In genomic region chr3:47288966-47289910, GRCh38 we compare ENCODE assay signal across 18 cellular contexts. TPM values are rescaled to one million over a fixed set of nuclear protein-coding genes. Genes with fewer than 3 reads are reported as not detected.
A peak's percentile ranks its signal among the peaks of the same experiment; 100 is the strongest.
DNase-seq lines count a peak whose midpoint lies in the region; ATAC-seq, FAIRE-seq and TF ChIP-seq lines count a peak whose summit lies in the region.
"Had no signal": no experiment of that assay in that cellular context is flagged by ENCODE, and none has a peak within 500 bp of the region (broad histone marks: within the 10 kb centered on the region; RNA-seq: fewer than 3 reads in every experiment).

No MANE protein-coding gene starts in this region.

- H3K36me3 Mint-ChIP-seq in nephron progenitor cell (ENCODE audit: low read depth) = peaks cover 19% of the 10 kb centered on the region
- peaks cover 17% of the 10 kb centered on the region for H3K36me3 Mint-ChIP-seq in activated CD8-positive, alpha-beta memory T cell treated with anti-CD3 and anti-CD28 coated beads, Interleukin-2, amount 10 ng/mL, durations not matched to agents 7 days and 5 days

- SMC1A ChIA-PET in GM12878 (lab: Charles Lee; ENCODE audit: uncharacterized antibody, unreplicated experiment) = interaction anchor here (0.9 to 6.8 kb wide), 7 partner anchors 10 to 92 kb away, joined by 3 to 68 read pairs (median 4); partner anchors contain the start of gene PTPN23

- no peak for TF ChIP-seq EP300 in GM12878 (IDR thresholded peaks at IDR 0.05; ENCODE audit: borderline replicate concordance in 1 of 2, control insufficient read depth in 1 of 2, low read depth in 2 of 2, low read length in 2 of 2)

- intact Hi-C loops in GM12878 (cut with micrococcal nuclease; ENCODE audit: unreplicated experiment) = loop anchor here (10.0 kb wide), 1 partner anchor 86 kb away; no protein-coding TSS in a partner anchor

- no peak for TF ChIP-seq POLR2A in GM12878 (IDR thresholded peaks at IDR 0.05; ENCODE audit: low read depth, low read length)

- H3K27ac Mint-ChIP-seq in nephron progenitor cell = peak overlapping the region; percentile 46
- H3K27ac Mint-ChIP-seq in activated CD8-positive, alpha-beta memory T cell treated with anti-CD3 and anti-CD28 coated beads, Interleukin-2, amount 10 ng/mL, durations not matched to agents 7 days and 5 days = no peak overlapping the region
- H3K27ac Mint-ChIP-seq: activated CD8-positive, alpha-beta T cell treated with anti-CD3 and anti-CD28 coated beads for 36 hours; mesothelial cell of epicardium had no signal

- no peak overlapping the region for H3K4me3 ChIP-seq in GM12878
- H3K4me3 ChIP-seq: vagina had no signal

- no peak for ATAC-seq in GM12878
- no peak for ATAC-seq in HG03521 (IDR thresholded peaks at IDR 0.05; ENCODE audit: unreplicated experiment)
- no peak for ATAC-seq in activated CD8-positive, alpha-beta memory T cell treated with anti-CD3 and anti-CD28 coated beads, Interleukin-2, amount 10 ng/mL, durations not matched to agents 7 days and 5 days
- ATAC-seq: activated CD8-positive, alpha-beta T cell treated with anti-CD3 and anti-CD28 coated beads for 36 hours; activated naive CD4-positive, alpha-beta T cell treated with anti-CD3 and anti-CD28 coated beads, Interleukin-2, amount 50 U/mL, for 72 hours had no signal

- no peaks in the 10 kb centered on the region for H3K27me3 ChIP-seq in GM12878 (replicated peaks in 1 of 2; ENCODE audit: control insufficient read depth in 2 of 2, insufficient read depth in 2 of 2, low read length in 1 of 2)
- H3K27me3 ChIP-seq: vagina had no signal

- 77% methylated on average over 6 of the region's 6 CpGs for WGBS in GM12878 (ENCODE audit: insufficient coverage, insufficient replicate concordance, low lambda C conversion rate, missing lambda C conversion rate)

- no peak overlapping the region for H2AFZ ChIP-seq in GM12878 (ENCODE audit: control insufficient read depth, low read depth, low read length)

- CTCF ChIA-PET in GM12878 (lab: Yijun Ruan, JAX) = interaction anchor here (0.7 to 1.3 kb wide), 4 partner anchors 31 to 125 kb away, joined by 3 to 5 read pairs (median 3); partner anchors contain the start of gene SETD2
- CTCF ChIA-PET in activated CD8-positive, alpha-beta memory T cell treated with anti-CD3 and anti-CD28 coated beads, Interleukin-2, amount 10 ng/mL, durations not matched to agents 7 days and 5 days (lab: Charles Lee) = interaction anchor here (1.2 to 1.6 kb wide), 2 partner anchors 19 to 35 kb away, joined by 3 to 4 read pairs; no protein-coding TSS in a partner anchor

- no peaks in the 10 kb centered on the region for H3K9me3 Mint-ChIP-seq in nephron progenitor cell
- no peaks in the 10 kb centered on the region for H3K9me3 Mint-ChIP-seq in activated CD8-positive, alpha-beta memory T cell treated with anti-CD3 and anti-CD28 coated beads, Interleukin-2, amount 10 ng/mL, durations not matched to agents 7 days and 5 days (ENCODE audit: low read depth)
- H3K9me3 Mint-ChIP-seq: activated CD8-positive, alpha-beta T cell treated with anti-CD3 and anti-CD28 coated beads for 36 hours; activated naive CD4-positive, alpha-beta T cell treated with anti-CD3 and anti-CD28 coated beads, Interleukin-2, amount 50 U/mL, for 72 hours; mesothelial cell of epicardium had no signal

- no peak for TF ChIP-seq RAD21 in GM12878 (IDR thresholded peaks at IDR 0.05; ENCODE audit: insufficient read depth, low read depth, low read length)

- H3K4me2 ChIP-seq in GM12878 (ENCODE audit: control insufficient read depth, insufficient read depth) = no peak overlapping the region

- in situ Hi-C loops in GM12878 (cut with MboI) = no loop called here

- H3K4me1 Mint-ChIP-seq in nephron progenitor cell = peaks cover 11% of the 10 kb centered on the region
- peaks cover 22% of the 10 kb centered on the region for H3K4me1 Mint-ChIP-seq in activated CD8-positive, alpha-beta memory T cell treated with anti-CD3 and anti-CD28 coated beads, Interleukin-2, amount 10 ng/mL, durations not matched to agents 7 days and 5 days
- H3K4me1 Mint-ChIP-seq: mesothelial cell of epicardium had no signal

- peaks cover 81% of the 10 kb centered on the region for H3K79me2 ChIP-seq in GM12878 (ENCODE audit: control insufficient read depth, insufficient read depth, low read length)

- RAD21 ChIA-PET in GM12878 (lab: Charles Lee; ENCODE audit: unreplicated experiment) = interaction anchor here (1.0 to 1.4 kb wide), 2 partner anchors 8 to 17 kb away, joined by 3 to 4 read pairs; no protein-coding TSS in a partner anchor

- no peaks in the 10 kb centered on the region for H4K20me1 ChIP-seq in GM12878 (ENCODE audit: control insufficient read depth, insufficient read depth)

- H3K27me3 Mint-ChIP-seq in nephron progenitor cell (ENCODE audit: low read depth, poor library complexity) = no peaks in the 10 kb centered on the region
- H3K27me3 Mint-ChIP-seq in activated CD8-positive, alpha-beta memory T cell treated with anti-CD3 and anti-CD28 coated beads, Interleukin-2, amount 10 ng/mL, durations not matched to agents 7 days and 5 days = no peaks in the 10 kb centered on the region
- H3K27me3 Mint-ChIP-seq: activated CD8-positive, alpha-beta T cell treated with anti-CD3 and anti-CD28 coated beads for 36 hours had no signal

- TF ChIP-seq CTCF in GM12878 (IDR thresholded peaks at IDR 0.05 in 2 of 3, conservative IDR thresholded peaks at IDR 0.05 in 1 of 3; ENCODE audit: control insufficient read depth in 2 of 3, extremely low read depth in 1 of 3, insufficient read depth in 1 of 3, low read depth in 3 of 3, low read length in 3 of 3) (no peak), nephron progenitor cell (IDR thresholded peaks at IDR 0.05) (no peak)

- H3K9ac ChIP-seq in GM12878 (ENCODE audit: control insufficient read depth, insufficient read depth, low read length) = no peak overlapping the region

- FAIRE-seq in GM12878 (lab: Jason Lieb, UNC) = no peak
- FAIRE-seq: RCC 7860 had no signal

- POLR2A ChIA-PET in GM12878 (lab: Charles Lee) = interaction anchor here (0.6 to 3.2 kb wide), 5 partner anchors 15 to 332 kb away, joined by 3 to 16 read pairs (median 4); partner anchors contain the start of gene PTPN23

- H3K27ac ChIP-seq in GM12878 (ENCODE audit: control insufficient read depth, insufficient read depth) = no peak overlapping the region
- H3K27ac ChIP-seq: vagina had no signal

- BruUV-seq in GM12878 (replicated peaks; lab: Mats Ljungman, UMichigan) = no TSS peak

- peaks cover 0 to 12% of the 10 kb centered on the region in 2 experiments for H3K36me3 ChIP-seq in GM12878 (ENCODE audit: control insufficient read depth in 2 of 2, insufficient read depth in 2 of 2, low read length in 1 of 2)

- DNase-seq in GF-D8 (lab: John Stamatoyannopoulos, UW) (peak; percentile 46), NCI-H2227 treated with DMSO at 0.1 percent for 48 hours (lab: John Stamatoyannopoulos, UW) (peak; percentile 22), GM12878 (ENCODE audit: low read depth, low spot score) (no peak), nephron progenitor cell (no peak), NCI-H2196 treated with DMSO at 0.1 percent for 48 hours (lab: John Stamatoyannopoulos, UW; ENCODE audit: unreplicated experiment) (no peak), NCI-H1092 treated with DMSO at 0.1 percent for 48 hours (lab: John Stamatoyannopoulos, UW) (no peak)
- no peak for DNase-seq in activated CD8-positive, alpha-beta memory T cell treated with anti-CD3 and anti-CD28 coated beads, Interleukin-2, amount 10 ng/mL, durations not matched to agents 7 days and 5 days
- DNase-seq: activated CD8-positive, alpha-beta T cell treated with anti-CD3 and anti-CD28 coated beads for 36 hours; activated T-cell treated with anti-CD3 and anti-CD28 coated beads, Interleukin-2, amount 50 U/mL, for 48 hours; effector CD4-positive, alpha-beta T cell; H7; NCI-H2029 treated with DMSO at 0.1 percent for 48 hours; NCI-H526 had no signal

- H3K9me3 ChIP-seq in GM12878 (replicated peaks; ENCODE audit: control insufficient read depth, insufficient read depth, low read length) = no peaks in the 10 kb centered on the region
- H3K9me3 ChIP-seq: vagina had no signal

- peaks cover 49% of the 10 kb centered on the region for H3K4me1 ChIP-seq in GM12878 (ENCODE audit: control insufficient read depth, insufficient read depth, low read length)

- H3K4me3 Mint-ChIP-seq in nephron progenitor cell = no peak overlapping the region
- H3K4me3 Mint-ChIP-seq in activated CD8-positive, alpha-beta memory T cell treated with anti-CD3 and anti-CD28 coated beads, Interleukin-2, amount 10 ng/mL, durations not matched to agents 7 days and 5 days = no peak overlapping the region
- H3K4me3 Mint-ChIP-seq: activated CD8-positive, alpha-beta T cell treated with anti-CD3 and anti-CD28 coated beads for 36 hours; mesothelial cell of epicardium had no signal

RNA-seq across cellular contexts. Expression of gene KLHL18, which starts 6.5 kb away (rescaled TPM):
- 47.7 and 66.7 TPM in 2 replicates for total RNA-seq in GM12878 (2013; cell fraction: nucleolus; rRNA removed)
- total RNA-seq in GM12878 (2014; rRNA removed) (28.6 and 32.1 TPM in 2 replicates), GM12878 (2014; rRNA removed; fragmentation: Illumina TruSeq; extraction: Trizol) (22.7 and 24.0 TPM in 2 replicates), GM12878 (2021) (51.5 and 56.5 TPM in 2 replicates)
- polyA plus RNA-seq in GM12878 (2011; ENCODE audit: low read depth) = 12.4 TPM
- polyA plus RNA-seq in GM12878 (2011; rRNA removed) (36.7 and 61.5 TPM in 2 replicates), GM12878 (2014; fragmentation: Illumina TruSeq; extraction: Trizol) (20.2 and 28.5 TPM in 2 replicates), GM12878 (2014; fragmentation: Nextera tagmentation; extraction: Ambion mirVana) (10 to 100 TPM; 65.6 to 69.8 TPM), GM12878 (2014; rRNA removed) (32.6 and 35.6 TPM in 2 replicates), GM12878 (2016; fragmentation: Nextera tagmentation; extraction: Ambion mirVana) (10 to 100 TPM; 51.8 to 56.6 TPM)
- 64.6 and 76.1 TPM in 2 replicates for polyA plus RNA-seq in GM12878 (2011; cell fraction: cytosol; rRNA removed)
- 39.0 and 50.3 TPM in 2 replicates for polyA plus RNA-seq in GM12878 (2011; cell fraction: nucleus; rRNA removed)
- polyA plus RNA-seq in GM12878 (2012) = 26.6 and 31.3 TPM in 2 replicates
- 49.1 and 54.9 TPM in 2 replicates for polyA minus RNA-seq in GM12878 (2011; rRNA and poly(A)+ RNA removed)
- 11.1 and 13.2 TPM in 2 replicates for polyA minus RNA-seq in GM12878 (2011; cell fraction: cytosol; rRNA and poly(A)+ RNA removed)
- polyA minus RNA-seq in GM12878 (2011; cell fraction: nucleus; rRNA and poly(A)+ RNA removed) = 10.8 and 22.6 TPM in 2 replicates
- total RNA-seq in activated CD8-positive, alpha-beta memory T cell treated with anti-CD3 and anti-CD28 coated beads, Interleukin-2, amount 10 ng/mL, durations not matched to agents 7 days and 5 days = 10 to 100 TPM; 25.1 to 33.5 TPM

RNA-seq across cellular contexts. Expression of gene KIF9, which starts 6.6 kb away (rescaled TPM):
- 4.6 and 5.2 TPM in 2 replicates for total RNA-seq in GM12878 (2013; cell fraction: nucleolus; rRNA removed)
- total RNA-seq in GM12878 (2014; rRNA removed) (4.6 and 6.8 TPM in 2 replicates), GM12878 (2014; rRNA removed; fragmentation: Illumina TruSeq; extraction: Trizol) (4.1 and 5.2 TPM in 2 replicates), GM12878 (2021) (4.6 and 6.3 TPM in 2 replicates)
- 2.3 TPM for polyA plus RNA-seq in GM12878 (2011; ENCODE audit: low read depth)
- polyA plus RNA-seq in GM12878 (2011; rRNA removed) (5.3 and 6.7 TPM in 2 replicates), GM12878 (2014; fragmentation: Illumina TruSeq; extraction: Trizol) (2.7 and 3.0 TPM in 2 replicates), GM12878 (2014; fragmentation: Nextera tagmentation; extraction: Ambion mirVana) (1 to 10 TPM; 7.6 to 8.0 TPM), GM12878 (2014; rRNA removed) (5.4 TPM in 2 replicates), GM12878 (2016; fragmentation: Nextera tagmentation; extraction: Ambion mirVana) (10 to 100 TPM in 1 of 2 experiments, 1 to 10 TPM in 1; 8.2 to 10.2 TPM)
- 4.0 and 4.5 TPM in 2 replicates for polyA plus RNA-seq in GM12878 (2011; cell fraction: cytosol; rRNA removed)
- 5.0 and 5.5 TPM in 2 replicates for polyA plus RNA-seq in GM12878 (2011; cell fraction: nucleus; rRNA removed)
- 3.8 and 4.6 TPM in 2 replicates for polyA plus RNA-seq in GM12878 (2012)
- polyA minus RNA-seq in GM12878 (2011; rRNA and poly(A)+ RNA removed) = 2.0 and 2.6 TPM in 2 replicates
- polyA minus RNA-seq in GM12878 (2011; cell fraction: cytosol; rRNA and poly(A)+ RNA removed) = 2.3 and 3.5 TPM in 2 replicates
- polyA minus RNA-seq in GM12878 (2011; cell fraction: nucleus; rRNA and poly(A)+ RNA removed) = 3.5 and 3.9 TPM in 2 replicates
- 1 to 10 TPM; 3.7 to 5.8 TPM for total RNA-seq in activated CD8-positive, alpha-beta memory T cell treated with anti-CD3 and anti-CD28 coated beads, Interleukin-2, amount 10 ng/mL, durations not matched to agents 7 days and 5 days

Comparison
In these comparisons a context has a peak if more than half of its experiments do, and no peak if none do; other contexts are left out.
1. DNase-seq: peak in GF-D8 (single experiment) and NCI-H2227 treated with DMSO at 0.1 percent for 48 hours (single experiment); none in GM12878 (single experiment), nephron progenitor cell (single experiment), NCI-H2196 treated with DMSO at 0.1 percent for 48 hours (single experiment), NCI-H1092 treated with DMSO at 0.1 percent for 48 hours (single experiment) and activated CD8-positive, alpha-beta memory T cell treated with anti-CD3 and anti-CD28 coated beads, Interleukin-2, amount 10 ng/mL, durations not matched to agents 7 days and 5 days (single experiment).